ENCODE assay signal across 1 cellular context in the genomic region with DNA sequence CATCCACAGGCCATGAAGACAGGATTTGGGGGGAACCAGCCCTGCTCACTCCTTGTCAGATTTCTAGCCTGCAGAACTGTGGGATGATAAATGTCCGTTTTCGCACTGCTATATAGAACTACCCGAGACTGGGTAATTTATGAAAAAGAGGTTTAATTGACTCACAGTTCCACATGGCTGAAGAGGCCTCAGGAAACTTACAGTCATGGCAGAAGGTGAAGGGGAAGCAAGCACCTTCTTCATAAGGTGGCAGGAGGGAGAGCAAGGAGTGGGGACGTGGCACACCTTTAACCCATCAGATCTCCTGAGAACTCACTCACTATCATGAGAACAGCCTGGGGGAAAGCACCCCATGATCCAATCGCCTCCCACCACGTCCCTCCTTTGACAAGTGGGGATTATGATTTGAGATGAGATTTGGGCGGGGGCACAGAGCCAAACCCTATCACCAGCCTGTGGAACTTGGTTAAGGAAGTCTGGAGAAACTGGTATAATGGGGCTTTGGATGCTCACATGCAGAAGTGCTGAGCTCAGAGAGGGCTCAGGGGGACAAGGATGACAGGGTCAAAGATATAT.
TF ChIP-seq lines count a peak whose summit lies in the region.

No MANE protein-coding gene starts in this region.

TF ChIP-seq in HCT116, 20 proteins besides CTCF, POLR2A, EP300 and RAD21:
- TF ChIP-seq EZH2phosphoT487 (IDR thresholded peaks at IDR 0.05; ENCODE audit: borderline replicate concordance) = no peak
- TF ChIP-seq TCF7L2 (IDR thresholded peaks at IDR 0.05; ENCODE audit: borderline replicate concordance, extremely low read depth, insufficient read depth, insufficient read length) = no peak
- TF ChIP-seq, protein P1, sequence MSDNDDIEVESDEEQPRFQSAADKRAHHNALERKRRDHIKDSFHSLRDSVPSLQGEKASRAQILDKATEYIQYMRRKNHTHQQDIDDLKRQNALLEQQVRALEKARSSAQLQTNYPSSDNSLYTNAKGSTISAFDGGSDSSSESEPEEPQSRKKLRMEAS (IDR thresholded peaks at IDR 0.05) = no peak
- no peak for TF ChIP-seq JUND (IDR thresholded peaks at IDR 0.05)
- no peak for TF ChIP-seq ZNF274 (IDR thresholded peaks at IDR 0.05; ENCODE audit: low read depth, low read length)
- no peak for TF ChIP-seq REST (IDR thresholded peaks at IDR 0.05; ENCODE audit: low read depth)
- TF ChIP-seq, protein P2, sequence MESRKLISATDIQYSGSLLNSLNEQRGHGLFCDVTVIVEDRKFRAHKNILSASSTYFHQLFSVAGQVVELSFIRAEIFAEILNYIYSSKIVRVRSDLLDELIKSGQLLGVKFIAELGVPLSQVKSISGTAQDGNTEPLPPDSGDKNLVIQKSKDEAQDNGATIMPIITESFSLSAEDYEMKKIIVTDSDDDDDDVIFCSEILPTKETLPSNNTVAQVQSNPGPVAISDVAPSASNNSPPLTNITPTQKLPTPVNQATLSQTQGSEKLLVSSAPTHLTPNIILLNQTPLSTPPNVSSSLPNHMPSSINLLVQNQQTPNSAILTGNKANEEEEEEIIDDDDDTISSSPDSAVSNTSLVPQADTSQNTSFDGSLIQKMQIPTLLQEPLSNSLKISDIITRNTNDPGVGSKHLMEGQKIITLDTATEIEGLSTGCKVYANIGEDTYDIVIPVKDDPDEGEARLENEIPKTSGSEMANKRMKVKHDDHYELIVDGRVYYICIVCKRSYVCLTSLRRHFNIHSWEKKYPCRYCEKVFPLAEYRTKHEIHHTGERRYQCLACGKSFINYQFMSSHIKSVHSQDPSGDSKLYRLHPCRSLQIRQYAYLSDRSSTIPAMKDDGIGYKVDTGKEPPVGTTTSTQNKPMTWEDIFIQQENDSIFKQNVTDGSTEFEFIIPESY (IDR thresholded peaks at IDR 0.05; ENCODE audit: extremely low read depth, insufficient replicate concordance, low read length) = no peak
- no peak for TF ChIP-seq EGR1 (IDR thresholded peaks at IDR 0.05; ENCODE audit: low read depth)
- no peak for TF ChIP-seq YY1 (IDR thresholded peaks at IDR 0.05; ENCODE audit: extremely low read depth, insufficient replicate concordance, low read depth, low read length)
- TF ChIP-seq ZFX (IDR thresholded peaks at IDR 0.05) = no peak
